ENCODE assay signal across 10 cellular contexts in genomic region chr2:108616731-108617161, GRCh38.
DNase-seq lines count a peak whose midpoint lies in the region; ATAC-seq and TF ChIP-seq lines count a peak whose summit lies in the region.
"Had no signal": no experiment of that assay in that cellular context is flagged by ENCODE, and none has a peak within 500 bp of the region (broad histone marks: within the 10 kb centered on the region; RNA-seq: fewer than 3 reads in every experiment).

No MANE protein-coding gene starts in this region.

- no peaks in the 10 kb centered on the region for H3K9me3 Mint-ChIP-seq in activated T-cell treated with anti-CD3 and anti-CD28 coated beads, Interleukin-2, amount 50 U/mL, for 72 hours
- H3K9me3 Mint-ChIP-seq: CD8-positive, alpha-beta T cell had no signal

- H3K27me3 Mint-ChIP-seq in activated T-cell treated with anti-CD3 and anti-CD28 coated beads, Interleukin-2, amount 50 U/mL, for 72 hours (ENCODE audit: low read depth): no peaks in the 10 kb centered on the region

- peaks cover 90% of the 10 kb centered on the region for H3K79me2 ChIP-seq in osteoblast (ENCODE audit: insufficient read depth, low read length)

- peaks cover 0 to 2% of the 10 kb centered on the region in 2 donors for H3K36me3 ChIP-seq in esophagus (ENCODE audit: control insufficient read depth in 2 of 2, insufficient read depth in 2 of 2, low read length in 1 of 2)
- H3K36me3 ChIP-seq in osteoblast (ENCODE audit: insufficient read depth, low read length): no peaks in the 10 kb centered on the region

- WGBS in esophagus, 2 donors: 36 to 39% methylated on average over 3 of the region's 3 CpGs

- H3K9me3 ChIP-seq in esophagus (ENCODE audit: control insufficient read depth in 2 of 2, insufficient read depth in 1 of 2, low read depth in 1 of 2, low read length in 1 of 2) (no peaks in the 10 kb centered on the region), osteoblast (ENCODE audit: low read depth, low read length) (no peaks in the 10 kb centered on the region)

- no peaks in the 10 kb centered on the region for H3K27me3 ChIP-seq in esophagus (ENCODE audit: control insufficient read depth in 1 of 2, insufficient read depth in 2 of 2, low read length in 2 of 2)
- no peaks in the 10 kb centered on the region for H3K27me3 ChIP-seq in osteoblast (ENCODE audit: insufficient read depth, low read length)

- peak overlapping the region; percentile 72 to 73 for H3K27ac ChIP-seq in esophagus (ENCODE audit: low read depth in 2 of 2, low read length in 1 of 2)
- no peak overlapping the region for H3K27ac ChIP-seq in osteoblast (ENCODE audit: low read depth, low read length)

- H3K27ac Mint-ChIP-seq in activated T-cell treated with anti-CD3 and anti-CD28 coated beads, Interleukin-2, amount 50 U/mL, for 72 hours: peak overlapping the region; percentile 17

- H3K4me3 ChIP-seq in esophagus (ENCODE audit: low read depth in 1 of 2, low read length in 2 of 2) (no peak overlapping the region), osteoblast (ENCODE audit: insufficient read depth, low read length) (no peak overlapping the region)

- no peak for DNase-seq in activated T-cell treated with anti-CD3 and anti-CD28 coated beads, Interleukin-2, amount 50 U/mL, for 72 hours
- DNase-seq in activated T-cell treated with anti-CD3 and anti-CD28 coated beads for 4 hours: no peak
- DNase-seq in NCI-H748 treated with DMSO at 0.1 percent for 48 hours (lab: John Stamatoyannopoulos, UW): peak; percentile 64
- DNase-seq in MV-4-11 (lab: John Stamatoyannopoulos, UW): no peak
- no peak for DNase-seq in head of caudate nucleus
- no peak for DNase-seq in osteoblast (ENCODE audit: insufficient read length, low spot score, missing footprints)
- DNase-seq: CD8-positive, alpha-beta T cell; NCI-H2107 had no signal

- H3K4me1 ChIP-seq in esophagus (ENCODE audit: control insufficient read depth in 2 of 2, insufficient read depth in 2 of 2, low read length in 1 of 2): peaks cover 6 to 34% of the 10 kb centered on the region in 2 donors
- peaks cover 21% of the 10 kb centered on the region for H3K4me1 ChIP-seq in osteoblast (ENCODE audit: insufficient read depth, low read length)

- no peak for ATAC-seq in activated T-cell treated with anti-CD3 and anti-CD28 coated beads, Interleukin-2, amount 50 U/mL, for 72 hours (replicated peaks in 1 of 2)
- ATAC-seq in GM21717 (IDR thresholded peaks at IDR 0.05; ENCODE audit: unreplicated experiment): no peak
- ATAC-seq: CD8-positive, alpha-beta T cell had no signal

- TF ChIP-seq CTCF in osteoblast (IDR thresholded peaks at IDR 0.05; ENCODE audit: extremely low read depth, low read depth, low read length): no peak

- H3K36me3 Mint-ChIP-seq in activated T-cell treated with anti-CD3 and anti-CD28 coated beads, Interleukin-2, amount 50 U/mL, for 72 hours (ENCODE audit: insufficient read depth in 2 of 2): peaks cover 0 to 3% of the 10 kb centered on the region in 2 donors
- H3K36me3 Mint-ChIP-seq: CD8-positive, alpha-beta T cell had no signal

- no peak overlapping the region for H2AFZ ChIP-seq in osteoblast (ENCODE audit: low read length)

- no peak overlapping the region for H3K4me3 Mint-ChIP-seq in activated T-cell treated with anti-CD3 and anti-CD28 coated beads, Interleukin-2, amount 50 U/mL, for 72 hours
- H3K4me3 Mint-ChIP-seq: CD8-positive, alpha-beta T cell had no signal

- peaks cover 93% of the 10 kb centered on the region for H3K4me1 Mint-ChIP-seq in activated T-cell treated with anti-CD3 and anti-CD28 coated beads, Interleukin-2, amount 50 U/mL, for 72 hours (ENCODE audit: low read depth)

- peaks cover 32% of the 10 kb centered on the region for H4K20me1 ChIP-seq in osteoblast (ENCODE audit: insufficient read depth, low read length)

- no peak overlapping the region for H3K4me2 ChIP-seq in osteoblast (ENCODE audit: insufficient read depth, low read length)

- intact Hi-C loops in head of caudate nucleus (cut with DNase I): no loop called here
